Comparison of ENCODE assay signal across 8 cellular contexts in genomic region chrX:46575586-46575985, GRCh38. TPM values are rescaled to one million over a fixed set of nuclear protein-coding genes. Genes with fewer than 3 reads are reported as not detected.
DNase-seq lines count a peak whose midpoint lies in the region; ATAC-seq and TF ChIP-seq lines count a peak whose summit lies in the region.

No MANE protein-coding gene starts in this region.

- no peak overlapping the region for H4K8ac ChIP-seq in mesendoderm (ENCODE audit: low read depth, low read length)

- no peak overlapping the region for H3K9ac ChIP-seq in mesendoderm (ENCODE audit: low read length)

- in situ Hi-C loops in brain microvascular endothelial cell (cut with HindIII; ENCODE audit: low pct_ligation_motif_present, low sequenced_read_pairs) = no loop called here

- H3K4me2 ChIP-seq in mesendoderm (ENCODE audit: low read length) = peak overlapping the region; percentile 21

- H3K4me1 ChIP-seq in right cardiac atrium (ENCODE audit: control insufficient read depth, insufficient read depth, low read length) (peaks cover 9% of the 10 kb centered on the region), mesendoderm (ENCODE audit: control insufficient read depth, low read depth, low read length) (no peaks in the 10 kb centered on the region), vagina (no peaks in the 10 kb centered on the region)

- H3K4me3 ChIP-seq in right cardiac atrium (ENCODE audit: low read length) (peak overlapping the region; percentile 75), brain microvascular endothelial cell (ENCODE audit: low read depth, low read length) (peak overlapping the region; percentile 59), mesendoderm (ENCODE audit: low read length) (no peak overlapping the region), vagina (peak overlapping the region; percentile 57 to 63)

- no peak overlapping the region for H2BK120ac ChIP-seq in mesendoderm (ENCODE audit: low read depth, low read length)

- no peak for TF ChIP-seq CTCF in brain microvascular endothelial cell (IDR thresholded peaks at IDR 0.05; ENCODE audit: low read depth, low read length, missing control alignments)
- no peak for TF ChIP-seq CTCF in vagina (IDR thresholded peaks at IDR 0.05)

- no peak overlapping the region for H3K4ac ChIP-seq in mesendoderm (ENCODE audit: low read depth, low read length)

- peak overlapping the region; percentile 87 for H3K27ac ChIP-seq in right cardiac atrium (ENCODE audit: low read length)
- H3K27ac ChIP-seq in brain microvascular endothelial cell = no peak overlapping the region
- H3K27ac ChIP-seq in mesendoderm (ENCODE audit: low read depth, low read length) = no peak overlapping the region
- H3K27ac ChIP-seq in vagina = peak overlapping the region; percentile 66

- H3K9me3 ChIP-seq in right cardiac atrium (ENCODE audit: control insufficient read depth, low read length) (no peaks in the 10 kb centered on the region), vagina (no peaks in the 10 kb centered on the region)

- no peak overlapping the region for H2AK5ac ChIP-seq in mesendoderm (ENCODE audit: low read length)

- no peaks in the 10 kb centered on the region for H3K79me1 ChIP-seq in mesendoderm (ENCODE audit: low read length)

- H3K36me3 ChIP-seq in brain microvascular endothelial cell (replicated peaks) (no peaks in the 10 kb centered on the region), mesendoderm (ENCODE audit: control insufficient read depth, insufficient read depth, low read length) (no peaks in the 10 kb centered on the region), vagina (no peaks in the 10 kb centered on the region)

- DNase-seq in right cardiac atrium (no peak), left cardiac atrium (no peak), brain microvascular endothelial cell (no peak), mesendoderm (peak; percentile 28), vagina (ENCODE audit: extremely low spot score in 2 of 2) (no peak), occipital lobe (lab: John Stamatoyannopoulos, UW) (no peak)

- peak overlapping the region; percentile 22 for H3K56ac ChIP-seq in mesendoderm (ENCODE audit: low read length)

- 14% methylated on average over 6 of the region's 6 CpGs for WGBS in right cardiac atrium
- no CpG with 5 or more reads among the region's 6 CpGs for WGBS in mesendoderm (ENCODE audit: extremely low coverage, insufficient coverage, low lambda C conversion rate)

- no peak for ATAC-seq in right cardiac atrium
- no peak for ATAC-seq in left cardiac atrium
- ATAC-seq in HG03565 (IDR thresholded peaks at IDR 0.05; ENCODE audit: unreplicated experiment) = no peak
- ATAC-seq in HG02571 (IDR thresholded peaks at IDR 0.05; ENCODE audit: unreplicated experiment) = no peak

- TF ChIP-seq POLR2A in vagina (IDR thresholded peaks at IDR 0.05) = no peak

- no peak overlapping the region for H3K18ac ChIP-seq in mesendoderm (ENCODE audit: low read length)

- no peak overlapping the region for H4K5ac ChIP-seq in mesendoderm (ENCODE audit: low read length)

- H2BK15ac ChIP-seq in mesendoderm (replicated peaks; ENCODE audit: low read depth) = no peak overlapping the region

- no peak overlapping the region for H2BK5ac ChIP-seq in mesendoderm (ENCODE audit: low read length)

- H3K27me3 ChIP-seq in right cardiac atrium (ENCODE audit: control insufficient read depth, insufficient read depth) (no peaks in the 10 kb centered on the region), brain microvascular endothelial cell (replicated peaks) (no peaks in the 10 kb centered on the region), mesendoderm (ENCODE audit: insufficient read depth, low read length, poor library complexity) (no peaks in the 10 kb centered on the region), vagina (no peaks in the 10 kb centered on the region)

- H3K23ac ChIP-seq in mesendoderm (ENCODE audit: low read length) = no peak overlapping the region

- no peaks in the 10 kb centered on the region for H3K79me2 ChIP-seq in mesendoderm (ENCODE audit: control insufficient read depth, insufficient read depth, low read length)

- intact Hi-C loops in right cardiac atrium (cut with DNase I) (no loop called here), left cardiac atrium (cut with DNase I) (loop anchor here (5.0 to 10.0 kb wide), 2 partner anchors 67 to 69 kb away; no protein-coding TSS in a partner anchor), vagina (cut with DNase I) (no loop called here)

RNA-seq across cellular contexts. Expression of gene CHST7, which starts 2.0 kb away (rescaled TPM):
- total RNA-seq in right cardiac atrium (10 to 100 TPM; 12.8 to 41.5 (median 16.2) TPM), left cardiac atrium (10 to 100 TPM; 11.8 to 29.0 TPM), vagina (20.6 TPM), occipital lobe (6.7 TPM)
- polyA plus RNA-seq in right cardiac atrium = 10.6 TPM
- 4.0 TPM for polyA plus RNA-seq in mesendoderm (2013, experiment 1 of 2)
- 4.5 TPM for polyA plus RNA-seq in mesendoderm (2013, experiment 2 of 2)

RNA-seq across cellular contexts. Expression of gene ZNF674, which starts 30.4 kb away (rescaled TPM):
- total RNA-seq in right cardiac atrium (1 to 10 TPM; 2.7 to 3.2 (median 3.0) TPM), left cardiac atrium (1 to 10 TPM; 2.2 to 2.7 TPM), vagina (5.2 TPM), occipital lobe (13.9 TPM)
- 1.4 TPM for polyA plus RNA-seq in right cardiac atrium
- 2.5 TPM for polyA plus RNA-seq in mesendoderm (2013, experiment 1 of 2)
- polyA plus RNA-seq in mesendoderm (2013, experiment 2 of 2) = 2.2 TPM

Comparison
In these comparisons a context has a peak if more than half of its experiments do, and no peak if none do; other contexts are left out.
1. intact Hi-C loops: an anchor here in left cardiac atrium (5.0 to 10.0 kb wide); none called in right cardiac atrium and vagina.
2. H3K27ac ChIP-seq: peak in right cardiac atrium (single experiment) and vagina (single experiment); none in brain microvascular endothelial cell (single experiment) and mesendoderm (single experiment).